Comparison of ENCODE assay signal across 2 cellular contexts in genomic region chr2:231298091-231298490, GRCh38.
TF ChIP-seq lines count a peak whose summit lies in the region.

No MANE protein-coding gene starts in this region.

TF ChIP-seq in GM23338, 12 proteins besides CTCF, POLR2A, EP300 and RAD21 (continued from another document):
- TF ChIP-seq, protein P1, sequence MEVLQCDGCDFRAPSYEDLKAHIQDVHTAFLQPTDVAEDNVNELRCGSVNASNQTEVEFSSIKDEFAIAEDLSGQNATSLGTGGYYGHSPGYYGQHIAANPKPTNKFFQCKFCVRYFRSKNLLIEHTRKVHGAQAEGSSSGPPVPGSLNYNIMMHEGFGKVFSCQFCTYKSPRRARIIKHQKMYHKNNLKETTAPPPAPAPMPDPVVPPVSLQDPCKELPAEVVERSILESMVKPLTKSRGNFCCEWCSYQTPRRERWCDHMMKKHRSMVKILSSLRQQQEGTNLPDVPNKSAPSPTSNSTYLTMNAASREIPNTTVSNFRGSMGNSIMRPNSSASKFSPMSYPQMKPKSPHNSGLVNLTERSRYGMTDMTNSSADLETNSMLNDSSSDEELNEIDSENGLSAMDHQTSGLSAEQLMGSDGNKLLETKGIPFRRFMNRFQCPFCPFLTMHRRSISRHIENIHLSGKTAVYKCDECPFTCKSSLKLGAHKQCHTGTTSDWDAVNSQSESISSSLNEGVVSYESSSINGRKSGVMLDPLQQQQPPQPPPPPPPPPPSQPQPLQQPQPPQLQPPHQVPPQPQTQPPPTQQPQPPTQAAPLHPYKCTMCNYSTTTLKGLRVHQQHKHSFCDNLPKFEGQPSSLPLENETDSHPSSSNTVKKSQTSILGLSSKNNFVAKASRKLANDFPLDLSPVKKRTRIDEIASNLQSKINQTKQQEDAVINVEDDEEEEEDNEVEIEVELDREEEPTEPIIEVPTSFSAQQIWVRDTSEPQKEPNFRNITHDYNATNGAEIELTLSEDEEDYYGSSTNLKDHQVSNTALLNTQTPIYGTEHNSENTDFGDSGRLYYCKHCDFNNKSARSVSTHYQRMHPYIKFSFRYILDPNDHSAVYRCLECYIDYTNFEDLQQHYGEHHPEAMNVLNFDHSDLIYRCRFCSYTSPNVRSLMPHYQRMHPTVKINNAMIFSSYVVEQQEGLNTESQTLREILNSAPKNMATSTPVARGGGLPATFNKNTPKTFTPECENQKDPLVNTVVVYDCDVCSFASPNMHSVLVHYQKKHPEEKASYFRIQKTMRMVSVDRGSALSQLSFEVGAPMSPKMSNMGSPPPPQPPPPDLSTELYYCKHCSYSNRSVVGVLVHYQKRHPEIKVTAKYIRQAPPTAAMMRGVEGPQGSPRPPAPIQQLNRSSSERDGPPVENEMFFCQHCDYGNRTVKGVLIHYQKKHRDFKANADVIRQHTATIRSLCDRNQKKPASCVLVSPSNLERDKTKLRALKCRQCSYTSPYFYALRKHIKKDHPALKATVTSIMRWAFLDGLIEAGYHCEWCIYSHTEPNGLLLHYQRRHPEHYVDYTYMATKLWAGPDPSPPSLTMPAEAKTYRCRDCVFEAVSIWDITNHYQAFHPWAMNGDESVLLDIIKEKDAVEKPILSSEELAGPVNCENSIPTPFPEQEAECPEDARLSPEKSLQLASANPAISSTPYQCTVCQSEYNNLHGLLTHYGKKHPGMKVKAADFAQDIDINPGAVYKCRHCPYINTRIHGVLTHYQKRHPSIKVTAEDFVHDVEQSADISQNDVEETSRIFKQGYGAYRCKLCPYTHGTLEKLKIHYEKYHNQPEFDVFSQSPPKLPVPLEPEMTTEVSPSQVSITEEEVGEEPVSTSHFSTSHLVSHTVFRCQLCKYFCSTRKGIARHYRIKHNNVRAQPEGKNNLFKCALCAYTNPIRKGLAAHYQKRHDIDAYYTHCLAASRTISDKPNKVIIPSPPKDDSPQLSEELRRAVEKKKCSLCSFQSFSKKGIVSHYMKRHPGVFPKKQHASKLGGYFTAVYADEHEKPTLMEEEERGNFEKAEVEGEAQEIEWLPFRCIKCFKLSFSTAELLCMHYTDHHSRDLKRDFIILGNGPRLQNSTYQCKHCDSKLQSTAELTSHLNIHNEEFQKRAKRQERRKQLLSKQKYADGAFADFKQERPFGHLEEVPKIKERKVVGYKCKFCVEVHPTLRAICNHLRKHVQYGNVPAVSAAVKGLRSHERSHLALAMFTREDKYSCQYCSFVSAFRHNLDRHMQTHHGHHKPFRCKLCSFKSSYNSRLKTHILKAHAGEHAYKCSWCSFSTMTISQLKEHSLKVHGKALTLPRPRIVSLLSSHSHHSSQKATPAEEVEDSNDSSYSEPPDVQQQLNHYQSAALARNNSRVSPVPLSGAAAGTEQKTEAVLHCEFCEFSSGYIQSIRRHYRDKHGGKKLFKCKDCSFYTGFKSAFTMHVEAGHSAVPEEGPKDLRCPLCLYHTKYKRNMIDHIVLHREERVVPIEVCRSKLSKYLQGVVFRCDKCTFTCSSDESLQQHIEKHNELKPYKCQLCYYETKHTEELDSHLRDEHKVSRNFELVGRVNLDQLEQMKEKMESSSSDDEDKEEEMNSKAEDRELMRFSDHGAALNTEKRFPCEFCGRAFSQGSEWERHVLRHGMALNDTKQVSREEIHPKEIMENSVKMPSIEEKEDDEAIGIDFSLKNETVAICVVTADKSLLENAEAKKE (CRISPR knock-in tag; IDR thresholded peaks at IDR 0.05), result no peak
- TF ChIP-seq ZNF331 (CRISPR knock-in tag; IDR thresholded peaks at IDR 0.05; ENCODE audit: low read depth) (no peak), EZH2 (IDR thresholded peaks at IDR 0.05; ENCODE audit: low read depth, unreplicated experiment) (no peak), CREB1 (CRISPR knock-in tag; IDR thresholded peaks at IDR 0.05; ENCODE audit: low read depth) (no peak), EZH2phosphoT487 (IDR thresholded peaks at IDR 0.05; ENCODE audit: unreplicated experiment) (peak; percentile 34)

TF ChIP-seq in WTC11, 78 proteins besides CTCF, POLR2A, EP300 and RAD21 (continued from another document):
- TF ChIP-seq ZNF532 (CRISPR knock-in tag; IDR thresholded peaks at IDR 0.05; ENCODE audit: borderline replicate concordance) (no peak), E2F5 (CRISPR knock-in tag; IDR thresholded peaks at IDR 0.05) (no peak), E2F4 (CRISPR knock-in tag; IDR thresholded peaks at IDR 0.05; ENCODE audit: borderline replicate concordance, low read depth) (no peak), TP53 (CRISPR knock-in tag; IDR thresholded peaks at IDR 0.05) (no peak), NR3C1 (CRISPR knock-in tag; conservative IDR thresholded peaks at IDR 0.05; ENCODE audit: low read depth) (no peak), SMAD4 (CRISPR knock-in tag; IDR thresholded peaks at IDR 0.05) (no peak), HMGXB4 (CRISPR knock-in tag; IDR thresholded peaks at IDR 0.05) (no peak), EMX1 (CRISPR knock-in tag; IDR thresholded peaks at IDR 0.05) (no peak), FOXJ3 (CRISPR knock-in tag; IDR thresholded peaks at IDR 0.05; ENCODE audit: borderline replicate concordance) (no peak), GABPB1 (CRISPR knock-in tag; IDR thresholded peaks at IDR 0.05) (no peak), ZNF263 (CRISPR knock-in tag; IDR thresholded peaks at IDR 0.05; ENCODE audit: low read depth) (no peak)
- TF ChIP-seq, protein P2, sequence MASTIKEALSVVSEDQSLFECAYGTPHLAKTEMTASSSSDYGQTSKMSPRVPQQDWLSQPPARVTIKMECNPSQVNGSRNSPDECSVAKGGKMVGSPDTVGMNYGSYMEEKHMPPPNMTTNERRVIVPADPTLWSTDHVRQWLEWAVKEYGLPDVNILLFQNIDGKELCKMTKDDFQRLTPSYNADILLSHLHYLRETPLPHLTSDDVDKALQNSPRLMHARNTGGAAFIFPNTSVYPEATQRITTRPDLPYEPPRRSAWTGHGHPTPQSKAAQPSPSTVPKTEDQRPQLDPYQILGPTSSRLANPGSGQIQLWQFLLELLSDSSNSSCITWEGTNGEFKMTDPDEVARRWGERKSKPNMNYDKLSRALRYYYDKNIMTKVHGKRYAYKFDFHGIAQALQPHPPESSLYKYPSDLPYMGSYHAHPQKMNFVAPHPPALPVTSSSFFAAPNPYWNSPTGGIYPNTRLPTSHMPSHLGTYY (CRISPR knock-in tag; IDR thresholded peaks at IDR 0.05), result no peak
- TF ChIP-seq, protein P3, sequence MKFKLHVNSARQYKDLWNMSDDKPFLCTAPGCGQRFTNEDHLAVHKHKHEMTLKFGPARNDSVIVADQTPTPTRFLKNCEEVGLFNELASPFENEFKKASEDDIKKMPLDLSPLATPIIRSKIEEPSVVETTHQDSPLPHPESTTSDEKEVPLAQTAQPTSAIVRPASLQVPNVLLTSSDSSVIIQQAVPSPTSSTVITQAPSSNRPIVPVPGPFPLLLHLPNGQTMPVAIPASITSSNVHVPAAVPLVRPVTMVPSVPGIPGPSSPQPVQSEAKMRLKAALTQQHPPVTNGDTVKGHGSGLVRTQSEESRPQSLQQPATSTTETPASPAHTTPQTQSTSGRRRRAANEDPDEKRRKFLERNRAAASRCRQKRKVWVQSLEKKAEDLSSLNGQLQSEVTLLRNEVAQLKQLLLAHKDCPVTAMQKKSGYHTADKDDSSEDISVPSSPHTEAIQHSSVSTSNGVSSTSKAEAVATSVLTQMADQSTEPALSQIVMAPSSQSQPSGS (CRISPR knock-in tag; IDR thresholded peaks at IDR 0.05; ENCODE audit: borderline replicate concordance, low read depth), result no peak
- TF ChIP-seq, protein P4, sequence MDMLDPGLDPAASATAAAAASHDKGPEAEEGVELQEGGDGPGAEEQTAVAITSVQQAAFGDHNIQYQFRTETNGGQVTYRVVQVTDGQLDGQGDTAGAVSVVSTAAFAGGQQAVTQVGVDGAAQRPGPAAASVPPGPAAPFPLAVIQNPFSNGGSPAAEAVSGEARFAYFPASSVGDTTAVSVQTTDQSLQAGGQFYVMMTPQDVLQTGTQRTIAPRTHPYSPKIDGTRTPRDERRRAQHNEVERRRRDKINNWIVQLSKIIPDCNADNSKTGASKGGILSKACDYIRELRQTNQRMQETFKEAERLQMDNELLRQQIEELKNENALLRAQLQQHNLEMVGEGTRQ (CRISPR knock-in tag; IDR thresholded peaks at IDR 0.05), result no peak
- TF ChIP-seq, protein P5, sequence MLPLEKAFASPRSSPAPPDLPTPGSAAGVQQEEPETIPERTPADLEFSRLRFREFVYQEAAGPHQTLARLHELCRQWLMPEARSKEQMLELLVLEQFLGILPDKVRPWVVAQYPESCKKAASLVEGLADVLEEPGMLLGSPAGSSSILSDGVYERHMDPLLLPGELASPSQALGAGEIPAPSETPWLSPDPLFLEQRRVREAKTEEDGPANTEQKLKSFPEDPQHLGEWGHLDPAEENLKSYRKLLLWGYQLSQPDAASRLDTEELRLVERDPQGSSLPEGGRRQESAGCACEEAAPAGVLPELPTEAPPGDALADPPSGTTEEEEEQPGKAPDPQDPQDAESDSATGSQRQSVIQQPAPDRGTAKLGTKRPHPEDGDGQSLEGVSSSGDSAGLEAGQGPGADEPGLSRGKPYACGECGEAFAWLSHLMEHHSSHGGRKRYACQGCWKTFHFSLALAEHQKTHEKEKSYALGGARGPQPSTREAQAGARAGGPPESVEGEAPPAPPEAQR (CRISPR knock-in tag; IDR thresholded peaks at IDR 0.05), result no peak
